Comparison of ENCODE assay signal across 10 cellular contexts in the genomic region with DNA sequence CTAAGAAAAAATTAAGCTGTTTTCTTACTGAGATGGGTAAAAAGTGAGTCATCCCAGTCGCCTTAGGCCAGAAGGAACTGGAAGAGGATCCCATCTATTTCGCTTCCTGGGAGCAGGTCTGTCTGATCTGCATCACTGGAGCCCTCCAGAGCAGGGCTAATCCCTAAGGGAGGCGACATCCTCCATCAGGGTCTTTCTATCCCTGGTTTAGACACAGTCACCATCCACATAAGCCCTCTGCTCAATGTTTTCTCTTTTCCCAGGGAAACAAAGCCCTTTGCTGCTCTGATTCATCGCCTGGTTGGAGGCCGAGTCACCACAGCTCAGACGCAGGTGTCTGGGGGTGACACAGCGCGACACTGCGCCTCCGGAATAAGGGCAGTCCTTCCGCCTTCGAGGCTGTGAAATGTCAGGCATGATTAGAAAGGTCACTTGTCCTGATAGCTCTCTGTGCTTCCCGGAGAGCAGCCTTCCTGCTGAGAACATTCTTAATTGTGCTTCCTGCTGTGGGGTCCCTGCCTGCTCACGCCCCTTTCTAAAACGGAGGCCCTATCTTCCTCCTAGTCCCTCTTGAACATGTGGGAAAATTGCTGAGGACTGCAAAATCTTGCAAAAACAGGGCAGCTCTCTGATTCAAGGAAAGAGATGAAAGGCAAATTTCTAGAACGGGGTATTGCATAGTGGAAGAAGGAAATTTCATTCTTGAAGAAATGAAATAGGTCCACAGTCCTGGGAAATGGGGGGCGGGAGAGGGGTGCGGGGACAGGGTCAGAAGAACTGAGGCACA. TPM values are rescaled to one million over a fixed set of nuclear protein-coding genes. Genes with fewer than 3 reads are reported as not detected.
DNase-seq lines count a peak whose midpoint lies in the region; FAIRE-seq and TF ChIP-seq lines count a peak whose summit lies in the region.
"Had no signal": no experiment of that assay in that cellular context is flagged by ENCODE, and none has a peak within 500 bp of the region (broad histone marks: within the 10 kb centered on the region; RNA-seq: fewer than 3 reads in every experiment).

No MANE protein-coding gene starts in this region.

- peak overlapping the region; percentile 50; the same call in 1 of the 2 replicates for H3K4me3 ChIP-seq in PC-9
- H3K4me3 ChIP-seq in endothelial cell of umbilical vein (replicated peaks in 1 of 3; ENCODE audit: insufficient read depth in 1 of 3, low read depth in 1 of 3, low read length in 3 of 3): no peak overlapping the region
- peak overlapping the region; percentile 15 for H3K4me3 ChIP-seq in neuron (ENCODE audit: low read length)
- H3K4me3 ChIP-seq in Peyer's patch: no peak overlapping the region
- H3K4me3 ChIP-seq: mucosa of descending colon had no signal

- H3K9me3 ChIP-seq in H9 (ENCODE audit: control insufficient read depth, low read depth, low read length): no peaks in the 10 kb centered on the region
- no peaks in the 10 kb centered on the region for H3K9me3 ChIP-seq in PC-9 (ENCODE audit: insufficient read depth, low read depth)
- H3K9me3 ChIP-seq in endothelial cell of umbilical vein (replicated peaks; ENCODE audit: control insufficient read depth, insufficient read depth, low read length): no peaks in the 10 kb centered on the region
- no peaks in the 10 kb centered on the region for H3K9me3 ChIP-seq in neuron (ENCODE audit: low read length)
- no peaks in the 10 kb centered on the region for H3K9me3 ChIP-seq in Peyer's patch
- H3K9me3 ChIP-seq: mucosa of descending colon had no signal

- H3K27ac Mint-ChIP-seq in H9: peak overlapping the region in 1 of 3 experiments; percentile 8; a peak in 1 of 7 replicates

- H3T11ph ChIP-seq in H9 (ENCODE audit: low read length): no peak overlapping the region

- no peak overlapping the region for H4K91ac ChIP-seq in H9 (ENCODE audit: insufficient read length, low read depth, low read length)

- H3K9me3 Mint-ChIP-seq in H9: no peaks in the 10 kb centered on the region; a peak in 1 of 5 replicates

- H3K27ac ChIP-seq in H9 (ENCODE audit: insufficient read length, low read depth, low read length) (no peak overlapping the region), PC-9 (peak overlapping the region; percentile 90), endothelial cell of umbilical vein (ENCODE audit: insufficient read depth, low read depth, low read length) (peak overlapping the region; percentile 92), Peyer's patch (no peak overlapping the region)

- H3K23me2 ChIP-seq in H9 (ENCODE audit: insufficient read length, low read depth, low read length, poor library complexity, severe bottlenecking): no peaks in the 10 kb centered on the region

- no peak overlapping the region for H3K23ac ChIP-seq in H9 (ENCODE audit: insufficient read length, low read depth, low read length)

- H3K18ac ChIP-seq in H9 (ENCODE audit: insufficient read length, low read depth, low read length): no peak overlapping the region

- no peak overlapping the region for H4K5ac ChIP-seq in H9 (ENCODE audit: insufficient read length, low read depth, low read length)

- intact Hi-C loops in PC-9 (cut with micrococcal nuclease; ENCODE audit: unreplicated experiment) (loop anchor here (2.0 to 5.0 kb wide), 2 partner anchors 56 to 97 kb away; a partner anchor contains a TSS), endothelial cell of umbilical vein (cut with micrococcal nuclease) (loop anchor here (1.0 to 10.0 kb wide), 2 partner anchors 56 to 179 kb away; a partner anchor contains a TSS)

- TF ChIP-seq CTCF in H9 (conservative IDR thresholded peaks at IDR 0.05) (no peak), PC-9 (conservative IDR thresholded peaks at IDR 0.05) (no peak), endothelial cell of umbilical vein (IDR thresholded peaks at IDR 0.05; ENCODE audit: extremely low read depth in 1 of 2, insufficient read depth in 1 of 2, low read depth in 1 of 2, low read length in 2 of 2) (no peak), Peyer's patch (IDR thresholded peaks at IDR 0.05) (no peak)

- H3K36me3 Mint-ChIP-seq in H9 (ENCODE audit: insufficient read depth in 1 of 3, low read depth in 3 of 3): no peaks in the 10 kb centered on the region

- H4K8ac ChIP-seq in H9 (replicated peaks; ENCODE audit: insufficient read length, low read depth, low read length): no peak overlapping the region

- H2AFZ ChIP-seq in H9 (ENCODE audit: low read length) (no peak overlapping the region), PC-9 (peak overlapping the region; percentile 70), endothelial cell of umbilical vein (ENCODE audit: low read depth, low read length) (peak overlapping the region; percentile 51), neuron (ENCODE audit: low read depth, low read length) (no peak overlapping the region)

- H3K9me2 ChIP-seq in PC-9 (ENCODE audit: insufficient read depth): no peaks in the 10 kb centered on the region

- peaks cover 25% of the 10 kb centered on the region for H3F3A ChIP-seq in PC-9 (ENCODE audit: insufficient read depth, low read depth)

- H3K9me1 ChIP-seq in endothelial cell of umbilical vein (replicated peaks; ENCODE audit: control insufficient read depth, extremely low read depth, insufficient read depth, low read length): no peaks in the 10 kb centered on the region

- H3K4me2 ChIP-seq in H9 (ENCODE audit: insufficient read depth, insufficient read length, low read length) (no peak overlapping the region), PC-9 (peak overlapping the region; percentile 83), endothelial cell of umbilical vein (ENCODE audit: insufficient read depth, low read length) (peak overlapping the region; percentile 40)

- no peaks in the 10 kb centered on the region for H3K79me2 ChIP-seq in H9 (ENCODE audit: insufficient read depth, low read length)
- H3K79me2 ChIP-seq in PC-9 (ENCODE audit: low read depth): no peaks in the 10 kb centered on the region
- H3K79me2 ChIP-seq in endothelial cell of umbilical vein (ENCODE audit: control insufficient read depth, insufficient read depth, low read length): no peaks in the 10 kb centered on the region

- peaks cover 3% of the 10 kb centered on the region for H3K27me3 Mint-ChIP-seq in H9 (ENCODE audit: low read depth)

- H3K36me3 ChIP-seq in PC-9 (ENCODE audit: low read depth): no peaks in the 10 kb centered on the region
- H3K36me3 ChIP-seq in endothelial cell of umbilical vein (ENCODE audit: control insufficient read depth in 2 of 2, extremely low read depth in 1 of 2, insufficient read depth in 2 of 2, low read length in 2 of 2): no peaks in the 10 kb centered on the region
- no peaks in the 10 kb centered on the region for H3K36me3 ChIP-seq in neuron (ENCODE audit: insufficient read depth, low read length)
- no peaks in the 10 kb centered on the region for H3K36me3 ChIP-seq in Peyer's patch

- BruUV-seq in PC-9 (replicated peaks; lab: Mats Ljungman, UMichigan) (TSS peak; percentile 83), endothelial cell of umbilical vein (replicated peaks; lab: Mats Ljungman, UMichigan) (no TSS peak)

- H4K20me1 ChIP-seq in H9 (ENCODE audit: control insufficient read depth, insufficient read depth, insufficient read length) (no peaks in the 10 kb centered on the region), PC-9 (ENCODE audit: insufficient read depth) (no peaks in the 10 kb centered on the region), endothelial cell of umbilical vein (replicated peaks; ENCODE audit: control insufficient read depth, extremely low read depth, insufficient read depth, low read length) (no peaks in the 10 kb centered on the region)

- H2BK120ac ChIP-seq in H9 (ENCODE audit: low read depth, low read length, poor library complexity, severe bottlenecking): no peak overlapping the region

- H2AK5ac ChIP-seq in H9 (ENCODE audit: insufficient read length, low read length): no peak overlapping the region

- no peak overlapping the region for H2BK12ac ChIP-seq in H9 (ENCODE audit: insufficient read length, low read depth, low read length)

- no peak overlapping the region for H3K4me3 Mint-ChIP-seq in H9

- TF ChIP-seq POLR2A in endothelial cell of umbilical vein (IDR thresholded peaks at IDR 0.05; ENCODE audit: low read depth, low read length) (no peak), Peyer's patch (IDR thresholded peaks at IDR 0.05) (no peak)

- no peak overlapping the region for H2BK20ac ChIP-seq in H9 (ENCODE audit: low read depth, low read length, poor library complexity, severe bottlenecking)

- H3K4me1 Mint-ChIP-seq in H9: peaks cover 28 to 37% of the 10 kb centered on the region in 2 experiments

- peaks cover 4% of the 10 kb centered on the region; the same call in 1 of the 2 replicates for H3K4me1 ChIP-seq in H9 (ENCODE audit: insufficient read depth, low read length)
- H3K4me1 ChIP-seq in PC-9 (replicated peaks; ENCODE audit: insufficient read depth): peaks cover 32% of the 10 kb centered on the region
- peaks cover 23% of the 10 kb centered on the region for H3K4me1 ChIP-seq in endothelial cell of umbilical vein (ENCODE audit: control insufficient read depth, extremely low read depth, insufficient read depth, low read length)
- peaks cover 20% of the 10 kb centered on the region for H3K4me1 ChIP-seq in neuron (ENCODE audit: insufficient read depth, low read length)
- no peaks in the 10 kb centered on the region for H3K4me1 ChIP-seq in Peyer's patch

- peak; percentile 42 for DNase-seq in H9
- peak; percentile 77 to 89 for DNase-seq in PC-9
- DNase-seq in endothelial cell of umbilical vein (ENCODE audit: low read depth, low spot score): peak; percentile 72
- DNase-seq in NCI-H128 (lab: John Stamatoyannopoulos, UW; ENCODE audit: unreplicated experiment): no peak
- no peak for DNase-seq in Peyer's patch
- DNase-seq in GM19239 (ENCODE audit: insufficient read length, low spot score): no peak
- DNase-seq: central memory CD4-positive, alpha-beta T cell; mucosa of descending colon; NCI-H2029 had no signal

- H3K4ac ChIP-seq in H9 (ENCODE audit: low read depth, low read length): no peak overlapping the region

- H3K14ac ChIP-seq in H9 (ENCODE audit: insufficient read depth, low read length): no peak overlapping the region

- H3K56ac ChIP-seq in H9 (ENCODE audit: insufficient read length, low read depth, low read length): no peak overlapping the region

- H3K79me1 ChIP-seq in H9 (ENCODE audit: insufficient read depth, low read depth, low read length, poor library complexity, severe bottlenecking): no peaks in the 10 kb centered on the region

- FAIRE-seq in endothelial cell of umbilical vein (lab: Jason Lieb, UNC) (peak; percentile 77), GM19239 (lab: Jason Lieb, UNC) (no peak)

- CTCF ChIA-PET in PC-9 (lab: Charles Lee): interaction anchor here (0.6 kb wide), 2 partner anchors 116 to 230 kb away, joined by 3 to 4 read pairs; no protein-coding TSS in a partner anchor
- CTCF ChIA-PET in endothelial cell of umbilical vein (lab: Charles Lee): interaction anchor here (0.8 to 1.4 kb wide), 5 partner anchors 11 to 90 kb away, joined by 3 to 4 read pairs (median 3); a partner anchor contains a TSS

- POLR2A ChIA-PET in PC-9 (lab: Charles Lee; ENCODE audit: unreplicated experiment): interaction anchor here (0.5 to 0.6 kb wide), 3 partner anchors 27 to 124 kb away, joined by 3 read pairs; no protein-coding TSS in a partner anchor
- POLR2A ChIA-PET in endothelial cell of umbilical vein (lab: Charles Lee): no interaction called here

- H2BK5ac ChIP-seq in H9 (ENCODE audit: insufficient read length, low read length): no peak overlapping the region

- H3K9ac ChIP-seq in H9 (ENCODE audit: extremely low read depth, insufficient read length, low read length) (no peak overlapping the region), endothelial cell of umbilical vein (replicated peaks; ENCODE audit: extremely low read depth, insufficient read depth, low read length) (peak overlapping the region; percentile 46)

- no peak overlapping the region for H2BK15ac ChIP-seq in H9 (ENCODE audit: low read depth, low read length)

- WGBS in H9 (ENCODE audit: extremely low coverage, insufficient read length, low lambda C conversion rate): no CpG with 5 or more reads among the region's 18 CpGs

- H3K27me3 ChIP-seq in H9 (ENCODE audit: insufficient read depth, low read length) (no peaks in the 10 kb centered on the region), PC-9 (ENCODE audit: insufficient read depth, low read depth) (no peaks in the 10 kb centered on the region), endothelial cell of umbilical vein (ENCODE audit: control insufficient read depth in 2 of 2, insufficient read depth in 2 of 2, low read length in 2 of 2) (no peaks in the 10 kb centered on the region), neuron (ENCODE audit: insufficient read depth, low read length) (no peaks in the 10 kb centered on the region), Peyer's patch (no peaks in the 10 kb centered on the region)

- dilution Hi-C loops in endothelial cell of umbilical vein (cut with MboI; ENCODE audit: extremely low pct_ligation_motif_present, low sequenced_read_pairs): no loop called here

RNA-seq across cellular contexts. Expression of a gene that starts 56.3 kb away (rescaled TPM):
- total RNA-seq in H9 (2021) (0.26 and 0.33 TPM in 2 replicates), PC-9 (2021) (7.7 and 14.5 TPM in 2 replicates), endothelial cell of umbilical vein (21.5 and 25.2 TPM in 2 replicates), Peyer's patch (under 1 TPM in 1 of 4 donors, not detected in 3; 0.35 TPM)
- 11.3 and 11.7 TPM in 2 replicates for polyA plus RNA-seq in endothelial cell of umbilical vein
- 12.3 and 12.4 TPM in 2 replicates for polyA plus RNA-seq in endothelial cell of umbilical vein (2011; cell fraction: cytosol; rRNA removed)
- 7.8 and 8.5 TPM in 2 replicates for polyA plus RNA-seq in endothelial cell of umbilical vein (2011; cell fraction: nucleus; rRNA removed)
- 21.6 and 29.0 TPM in 2 replicates for polyA plus RNA-seq in endothelial cell of umbilical vein (2012)
- polyA minus RNA-seq in endothelial cell of umbilical vein: 10.8 and 12.8 TPM in 2 replicates
- polyA minus RNA-seq in endothelial cell of umbilical vein (2011; cell fraction: cytosol; rRNA and poly(A)+ RNA removed): not detected
- 9.0 and 10.9 TPM in 2 replicates for polyA minus RNA-seq in endothelial cell of umbilical vein (2011; cell fraction: nucleus; rRNA and poly(A)+ RNA removed)

Comparison
In these comparisons a context has a peak if more than half of its experiments do, and no peak if none do; other contexts are left out.
1. DNase-seq: peak in H9 (single experiment), PC-9 (2 of 2) and endothelial cell of umbilical vein (single experiment); none in NCI-H128 (single experiment), Peyer's patch (0 of 3) and GM19239 (single experiment).
2. H2AFZ ChIP-seq: peak in PC-9 (single experiment) and endothelial cell of umbilical vein (single experiment); none in H9 (single experiment) and neuron (single experiment).
3. H3K27ac ChIP-seq: peak in PC-9 (single experiment) and endothelial cell of umbilical vein (single experiment); none in H9 (single experiment) and Peyer's patch (0 of 4).
4. H3K4me3 ChIP-seq: peak in PC-9 (single experiment) and neuron (single experiment); none in endothelial cell of umbilical vein (0 of 3) and Peyer's patch (0 of 4).